ENCODE assay signal across 17 cellular contexts in genomic region chr3:85808750-85809149, GRCh38.
DNase-seq lines count a peak whose midpoint lies in the region; ATAC-seq and TF ChIP-seq lines count a peak whose summit lies in the region.
"Had no signal": no experiment of that assay in that cellular context is flagged by ENCODE, and none has a peak within 500 bp of the region (broad histone marks: within the 10 kb centered on the region; RNA-seq: fewer than 3 reads in every experiment).

No MANE protein-coding gene starts in this region.

- H3K27me3 ChIP-seq in hepatocyte = no peaks in the 10 kb centered on the region
- H3K27me3 ChIP-seq: BLaER1 treated with 17β-estradiol and CSF1 and Interleukin-3, amounts not matched to agents 10 nM and 100 nM; Peyer's patch had no signal

- TF ChIP-seq CTCF in hepatocyte (IDR thresholded peaks at IDR 0.05; ENCODE audit: poor library complexity) (no peak), osteocyte (IDR thresholded peaks at IDR 0.05) (no peak), progenitor cell of endocrine pancreas (IDR thresholded peaks at IDR 0.05; ENCODE audit: unreplicated experiment) (no peak)

- no peak overlapping the region for H3K4me2 ChIP-seq in hepatocyte
- H3K4me2 ChIP-seq: BLaER1 treated with 17β-estradiol and CSF1 and Interleukin-3, amounts not matched to agents 10 nM and 100 nM; GM23338 had no signal

- no peaks in the 10 kb centered on the region for H3K79me2 ChIP-seq in hepatocyte

- H3K4me3 Mint-ChIP-seq in osteocyte (ENCODE audit: unreplicated experiment) (no peak overlapping the region), progenitor cell of endocrine pancreas (ENCODE audit: low read depth) (no peak overlapping the region)
- H3K4me3 Mint-ChIP-seq: GM23338 had no signal

- H3K9me3 Mint-ChIP-seq in osteocyte (ENCODE audit: unreplicated experiment) (no peaks in the 10 kb centered on the region), progenitor cell of endocrine pancreas (ENCODE audit: low read depth) (peaks cover 3% of the 10 kb centered on the region)
- H3K9me3 Mint-ChIP-seq: GM23338 had no signal

- DNase-seq in NCI-H2107 treated with DMSO at 0.1 percent for 48 hours (lab: John Stamatoyannopoulos, UW; ENCODE audit: unreplicated experiment) = peak; percentile 19
- DNase-seq in NCI-H2107 (lab: John Stamatoyannopoulos, UW) = no peak
- peak; percentile 56 for DNase-seq in NCI-H128 (lab: John Stamatoyannopoulos, UW; ENCODE audit: unreplicated experiment)
- DNase-seq in NCI-H524 (lab: John Stamatoyannopoulos, UW) = peak; percentile 44 to 73
- DNase-seq in hepatocyte (ENCODE audit: low spot score) = peak; percentile 13
- no peak for DNase-seq in osteocyte (ENCODE audit: extremely low spot score, unreplicated experiment)
- DNase-seq in progenitor cell of endocrine pancreas (ENCODE audit: low spot score, unreplicated experiment) = no peak
- DNase-seq: 8988T, KBM-7, NCI-H2081, Peyer's patch, Right ventricle myocardium superior, T-helper 2 cell had no signal

- no peak overlapping the region for H3K27ac Mint-ChIP-seq in osteocyte (ENCODE audit: unreplicated experiment)
- H3K27ac Mint-ChIP-seq in progenitor cell of endocrine pancreas = no peak overlapping the region
- H3K27ac Mint-ChIP-seq: GM23338 had no signal

- WGBS in hepatocyte (ENCODE audit: low lambda C conversion rate, missing lambda C conversion rate) = 89% methylated on average over 1 of the region's 1 CpG

- no peak for ATAC-seq in GM18858 (IDR thresholded peaks at IDR 0.05; ENCODE audit: unreplicated experiment)
- ATAC-seq: GM12878, GM23338 had no signal

- H3K4me3 ChIP-seq in hepatocyte = no peak overlapping the region
- H3K4me3 ChIP-seq: BLaER1 treated with 17β-estradiol and CSF1 and Interleukin-3, amounts not matched to agents 10 nM and 100 nM; GM12878; GM23338; Peyer's patch had no signal

- H3K4me1 ChIP-seq in hepatocyte (ENCODE audit: insufficient read depth) = no peaks in the 10 kb centered on the region
- H3K4me1 ChIP-seq: BLaER1 treated with 17β-estradiol and CSF1 and Interleukin-3, amounts not matched to agents 10 nM and 100 nM; Peyer's patch had no signal

- no peak overlapping the region for H2AFZ ChIP-seq in hepatocyte
- H2AFZ ChIP-seq: GM23338 had no signal

- H3K27me3 Mint-ChIP-seq in osteocyte (ENCODE audit: unreplicated experiment) (no peaks in the 10 kb centered on the region), progenitor cell of endocrine pancreas (no peaks in the 10 kb centered on the region)

- no peaks in the 10 kb centered on the region for H3K4me1 Mint-ChIP-seq in osteocyte (ENCODE audit: unreplicated experiment)
- peaks cover 7% of the 10 kb centered on the region for H3K4me1 Mint-ChIP-seq in progenitor cell of endocrine pancreas (ENCODE audit: low read depth)
- H3K4me1 Mint-ChIP-seq: GM23338 had no signal

- H3K9me2 ChIP-seq in hepatocyte (replicated peaks; ENCODE audit: insufficient read depth) = no peaks in the 10 kb centered on the region

- no peaks in the 10 kb centered on the region for H3K36me3 ChIP-seq in hepatocyte (replicated peaks; ENCODE audit: insufficient read depth, low read depth)
- H3K36me3 ChIP-seq: BLaER1 treated with 17β-estradiol and CSF1 and Interleukin-3, amounts not matched to agents 10 nM and 100 nM; Peyer's patch had no signal

- H3K9me3 ChIP-seq in hepatocyte (ENCODE audit: low read depth) = no peaks in the 10 kb centered on the region
- H3K9me3 ChIP-seq: BLaER1 treated with 17β-estradiol and CSF1 and Interleukin-3, amounts not matched to agents 10 nM and 100 nM; Peyer's patch had no signal

- no peak overlapping the region for H3K27ac ChIP-seq in hepatocyte
- H3K27ac ChIP-seq: BLaER1 treated with 17β-estradiol and CSF1 and Interleukin-3, amounts not matched to agents 10 nM and 100 nM; Peyer's patch had no signal

- H3K36me3 Mint-ChIP-seq in osteocyte (ENCODE audit: unreplicated experiment) = no peaks in the 10 kb centered on the region
- no peaks in the 10 kb centered on the region for H3K36me3 Mint-ChIP-seq in progenitor cell of endocrine pancreas (ENCODE audit: insufficient read depth)

- H4K20me1 ChIP-seq in hepatocyte (ENCODE audit: insufficient read depth, poor library complexity, severe bottlenecking) = no peaks in the 10 kb centered on the region
- H4K20me1 ChIP-seq: BLaER1 treated with 17β-estradiol and CSF1 and Interleukin-3, amounts not matched to agents 10 nM and 100 nM had no signal

Comparison
In these comparisons a context has a peak if more than half of its experiments do, and no peak if none do; other contexts are left out.
1. DNase-seq: peak in NCI-H2107 treated with DMSO at 0.1 percent for 48 hours (single experiment), NCI-H128 (single experiment), NCI-H524 (2 of 2) and hepatocyte (single experiment); none in NCI-H2107 (single experiment), osteocyte (single experiment) and progenitor cell of endocrine pancreas (single experiment).